In the genomic region with DNA sequence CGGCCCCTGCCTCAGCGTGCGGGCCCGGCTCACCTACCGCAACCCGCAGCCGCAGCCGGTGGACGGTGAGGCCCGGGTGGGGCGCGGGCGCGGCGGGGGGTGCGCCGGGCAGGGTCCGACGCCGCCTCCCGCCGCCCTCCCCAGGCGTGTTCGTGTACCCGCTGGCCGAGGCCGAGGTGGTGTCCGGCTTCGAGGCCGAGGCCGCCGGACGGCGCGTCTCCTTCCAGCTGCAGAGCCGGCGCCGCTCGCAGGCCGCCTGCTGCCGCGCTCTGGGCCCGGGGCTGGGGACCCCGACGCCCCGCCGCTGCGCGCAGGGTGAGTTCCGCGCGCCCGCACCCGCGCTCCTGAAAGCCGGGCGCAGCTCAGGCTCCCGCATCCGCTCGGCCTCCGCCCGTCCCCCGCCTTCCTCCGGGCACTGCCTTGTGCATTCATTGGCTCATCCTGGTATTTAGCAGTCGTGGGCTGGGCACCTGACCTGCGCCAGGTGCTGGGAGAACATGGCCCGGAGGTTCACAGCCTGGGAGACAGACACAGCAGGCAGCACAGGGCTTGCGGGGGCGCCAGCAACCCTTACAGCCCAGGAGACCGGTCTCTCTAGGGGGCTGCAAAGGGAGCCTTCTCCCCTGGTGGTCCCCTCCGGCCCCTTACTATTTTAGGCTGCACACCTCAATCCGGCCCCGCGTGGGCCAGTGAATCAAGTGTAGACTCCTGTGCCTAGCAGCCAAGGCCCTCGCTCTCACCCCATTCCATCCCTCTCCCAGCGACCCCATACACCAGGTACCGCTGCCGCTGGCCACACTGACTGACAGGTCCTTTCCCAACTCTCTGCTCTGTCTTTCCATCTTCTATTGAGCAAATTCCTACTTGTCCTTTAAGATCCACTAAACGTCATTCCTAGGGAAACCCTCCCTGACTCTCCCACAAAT, we compare ENCODE assay signal across 1 cellular context.
TF ChIP-seq lines count a peak whose summit lies in the region.

No MANE protein-coding gene starts in this region.

TF ChIP-seq in GM23338, 12 proteins besides CTCF, POLR2A, EP300 and RAD21 (continued from another document):
- TF ChIP-seq, protein P1, sequence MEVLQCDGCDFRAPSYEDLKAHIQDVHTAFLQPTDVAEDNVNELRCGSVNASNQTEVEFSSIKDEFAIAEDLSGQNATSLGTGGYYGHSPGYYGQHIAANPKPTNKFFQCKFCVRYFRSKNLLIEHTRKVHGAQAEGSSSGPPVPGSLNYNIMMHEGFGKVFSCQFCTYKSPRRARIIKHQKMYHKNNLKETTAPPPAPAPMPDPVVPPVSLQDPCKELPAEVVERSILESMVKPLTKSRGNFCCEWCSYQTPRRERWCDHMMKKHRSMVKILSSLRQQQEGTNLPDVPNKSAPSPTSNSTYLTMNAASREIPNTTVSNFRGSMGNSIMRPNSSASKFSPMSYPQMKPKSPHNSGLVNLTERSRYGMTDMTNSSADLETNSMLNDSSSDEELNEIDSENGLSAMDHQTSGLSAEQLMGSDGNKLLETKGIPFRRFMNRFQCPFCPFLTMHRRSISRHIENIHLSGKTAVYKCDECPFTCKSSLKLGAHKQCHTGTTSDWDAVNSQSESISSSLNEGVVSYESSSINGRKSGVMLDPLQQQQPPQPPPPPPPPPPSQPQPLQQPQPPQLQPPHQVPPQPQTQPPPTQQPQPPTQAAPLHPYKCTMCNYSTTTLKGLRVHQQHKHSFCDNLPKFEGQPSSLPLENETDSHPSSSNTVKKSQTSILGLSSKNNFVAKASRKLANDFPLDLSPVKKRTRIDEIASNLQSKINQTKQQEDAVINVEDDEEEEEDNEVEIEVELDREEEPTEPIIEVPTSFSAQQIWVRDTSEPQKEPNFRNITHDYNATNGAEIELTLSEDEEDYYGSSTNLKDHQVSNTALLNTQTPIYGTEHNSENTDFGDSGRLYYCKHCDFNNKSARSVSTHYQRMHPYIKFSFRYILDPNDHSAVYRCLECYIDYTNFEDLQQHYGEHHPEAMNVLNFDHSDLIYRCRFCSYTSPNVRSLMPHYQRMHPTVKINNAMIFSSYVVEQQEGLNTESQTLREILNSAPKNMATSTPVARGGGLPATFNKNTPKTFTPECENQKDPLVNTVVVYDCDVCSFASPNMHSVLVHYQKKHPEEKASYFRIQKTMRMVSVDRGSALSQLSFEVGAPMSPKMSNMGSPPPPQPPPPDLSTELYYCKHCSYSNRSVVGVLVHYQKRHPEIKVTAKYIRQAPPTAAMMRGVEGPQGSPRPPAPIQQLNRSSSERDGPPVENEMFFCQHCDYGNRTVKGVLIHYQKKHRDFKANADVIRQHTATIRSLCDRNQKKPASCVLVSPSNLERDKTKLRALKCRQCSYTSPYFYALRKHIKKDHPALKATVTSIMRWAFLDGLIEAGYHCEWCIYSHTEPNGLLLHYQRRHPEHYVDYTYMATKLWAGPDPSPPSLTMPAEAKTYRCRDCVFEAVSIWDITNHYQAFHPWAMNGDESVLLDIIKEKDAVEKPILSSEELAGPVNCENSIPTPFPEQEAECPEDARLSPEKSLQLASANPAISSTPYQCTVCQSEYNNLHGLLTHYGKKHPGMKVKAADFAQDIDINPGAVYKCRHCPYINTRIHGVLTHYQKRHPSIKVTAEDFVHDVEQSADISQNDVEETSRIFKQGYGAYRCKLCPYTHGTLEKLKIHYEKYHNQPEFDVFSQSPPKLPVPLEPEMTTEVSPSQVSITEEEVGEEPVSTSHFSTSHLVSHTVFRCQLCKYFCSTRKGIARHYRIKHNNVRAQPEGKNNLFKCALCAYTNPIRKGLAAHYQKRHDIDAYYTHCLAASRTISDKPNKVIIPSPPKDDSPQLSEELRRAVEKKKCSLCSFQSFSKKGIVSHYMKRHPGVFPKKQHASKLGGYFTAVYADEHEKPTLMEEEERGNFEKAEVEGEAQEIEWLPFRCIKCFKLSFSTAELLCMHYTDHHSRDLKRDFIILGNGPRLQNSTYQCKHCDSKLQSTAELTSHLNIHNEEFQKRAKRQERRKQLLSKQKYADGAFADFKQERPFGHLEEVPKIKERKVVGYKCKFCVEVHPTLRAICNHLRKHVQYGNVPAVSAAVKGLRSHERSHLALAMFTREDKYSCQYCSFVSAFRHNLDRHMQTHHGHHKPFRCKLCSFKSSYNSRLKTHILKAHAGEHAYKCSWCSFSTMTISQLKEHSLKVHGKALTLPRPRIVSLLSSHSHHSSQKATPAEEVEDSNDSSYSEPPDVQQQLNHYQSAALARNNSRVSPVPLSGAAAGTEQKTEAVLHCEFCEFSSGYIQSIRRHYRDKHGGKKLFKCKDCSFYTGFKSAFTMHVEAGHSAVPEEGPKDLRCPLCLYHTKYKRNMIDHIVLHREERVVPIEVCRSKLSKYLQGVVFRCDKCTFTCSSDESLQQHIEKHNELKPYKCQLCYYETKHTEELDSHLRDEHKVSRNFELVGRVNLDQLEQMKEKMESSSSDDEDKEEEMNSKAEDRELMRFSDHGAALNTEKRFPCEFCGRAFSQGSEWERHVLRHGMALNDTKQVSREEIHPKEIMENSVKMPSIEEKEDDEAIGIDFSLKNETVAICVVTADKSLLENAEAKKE (CRISPR knock-in tag; IDR thresholded peaks at IDR 0.05): no peak
- TF ChIP-seq POLR2AphosphoS5 (IDR thresholded peaks at IDR 0.05; ENCODE audit: low read depth) (no peak), ZNF114 (CRISPR knock-in tag; IDR thresholded peaks at IDR 0.05) (no peak), JUNB (IDR thresholded peaks at IDR 0.05; ENCODE audit: unreplicated experiment) (no peak), STAT1 (IDR thresholded peaks at IDR 0.05; ENCODE audit: unreplicated experiment) (no peak), REST (IDR thresholded peaks at IDR 0.05; ENCODE audit: unreplicated experiment) (no peak)
TF ChIP-seq in GM23338: peak in this region for 2.
